ENCODE assay signal across 1 cellular context in genomic region chr1:179818260-179818659, GRCh38.
TF ChIP-seq lines count a peak whose summit lies in the region.

No MANE protein-coding gene starts in this region.

TF ChIP-seq in HEK293, 187 proteins besides CTCF, POLR2A, EP300 and RAD21 (continued from another document):
- TF ChIP-seq HIC1 (tag by site-specific recombination; IDR thresholded peaks at IDR 0.05): no peak
- TF ChIP-seq ZNF214 (tag by site-specific recombination; IDR thresholded peaks at IDR 0.05; ENCODE audit: borderline replicate concordance): no peak
- no peak for TF ChIP-seq MEIS1 (CRISPR knock-in tag; IDR thresholded peaks at IDR 0.05; ENCODE audit: borderline replicate concordance)
- TF ChIP-seq ZNF473 (tag by site-specific recombination; IDR thresholded peaks at IDR 0.05): no peak
- no peak for TF ChIP-seq SP7 (tag by site-specific recombination; IDR thresholded peaks at IDR 0.05)
